In the genomic region with DNA sequence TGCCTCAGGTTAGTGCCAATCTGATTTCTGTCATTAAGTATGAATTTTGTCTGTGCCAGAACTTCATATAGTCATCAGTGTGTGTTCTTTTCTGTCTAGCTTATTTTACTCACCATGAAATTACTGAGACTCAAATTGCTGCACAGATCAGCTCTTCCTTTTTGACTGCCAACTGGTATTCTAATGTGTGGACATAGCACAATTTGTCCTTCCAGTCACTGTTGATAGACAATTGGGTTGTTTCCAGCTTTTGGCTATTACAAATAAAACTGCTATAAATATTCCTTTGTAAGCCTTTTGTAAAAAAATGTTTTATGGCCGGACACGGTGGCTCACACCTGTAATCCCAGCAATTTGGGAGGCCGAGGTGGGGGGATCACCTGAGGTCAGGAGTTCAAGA, we compare ENCODE assay signal across 8 cellular contexts. TPM values are rescaled to one million over a fixed set of nuclear protein-coding genes. Genes with fewer than 3 reads are reported as not detected.
"Had no signal": no experiment of that assay in that cellular context is flagged by ENCODE, and none has a peak within 500 bp of the region (broad histone marks: within the 10 kb centered on the region; RNA-seq: fewer than 3 reads in every experiment).

No MANE protein-coding gene starts in this region.

- H3K27ac ChIP-seq: HL-60 had no signal

- ATAC-seq: K562 had no signal

- H3K4me3 ChIP-seq: K562 had no signal

- DNase-seq: IMR-90, KBM-7, KG1 had no signal

- FAIRE-seq: HTR-8/SVneo, K562 had no signal

RNA-seq across cellular contexts. Expression of gene ALKAL2, which starts 31.8 kb away (rescaled TPM):
- total RNA-seq: HT-29, HT1080, IMR-90, K562 had no signal
- polyA plus RNA-seq: IMR-90, K562 had no signal
